In genomic region chr12:54759751-54760150, GRCh38 we compare ENCODE assay signal across 9 cellular contexts.
A peak's percentile ranks its signal among the peaks of the same experiment; 100 is the strongest.
DNase-seq lines count a peak whose midpoint lies in the region; ATAC-seq and TF ChIP-seq lines count a peak whose summit lies in the region.
"Had no signal": no experiment of that assay in that cellular context is flagged by ENCODE, and none has a peak within 500 bp of the region (broad histone marks: within the 10 kb centered on the region; RNA-seq: fewer than 3 reads in every experiment).

No MANE protein-coding gene starts in this region.

- H3K27me3 Mint-ChIP-seq in activated T-helper 17 cell treated with anti-CD3 and anti-CD28 coated beads, Interleukin-2, amount 50 U/mL, for 72 hours, result no peaks in the 10 kb centered on the region

- no peaks in the 10 kb centered on the region for H3K4me1 Mint-ChIP-seq in activated T-helper 17 cell treated with anti-CD3 and anti-CD28 coated beads, Interleukin-2, amount 50 U/mL, for 72 hours

- no peaks in the 10 kb centered on the region for H4K20me1 ChIP-seq in osteoblast (ENCODE audit: insufficient read depth, low read length)

- TF ChIP-seq POLR2A in NB4 (IDR thresholded peaks at IDR 0.05; ENCODE audit: extremely low read depth, insufficient read length), result no peak

- H3K79me2 ChIP-seq in osteoblast (ENCODE audit: insufficient read depth, low read length), result no peaks in the 10 kb centered on the region

- no peaks in the 10 kb centered on the region for H3K9me3 ChIP-seq in osteoblast (ENCODE audit: low read depth, low read length)
- H3K9me3 ChIP-seq: adrenal gland had no signal

- H3K4me1 ChIP-seq in osteoblast (ENCODE audit: insufficient read depth, low read length), result no peaks in the 10 kb centered on the region
- H3K4me1 ChIP-seq: adrenal gland had no signal

- no peak overlapping the region for H2AFZ ChIP-seq in osteoblast (ENCODE audit: low read length)

- H3K27ac ChIP-seq in osteoblast (ENCODE audit: low read depth, low read length), result no peak overlapping the region
- H3K27ac ChIP-seq: adrenal gland had no signal

- peaks cover 3% of the 10 kb centered on the region for H3K9me3 Mint-ChIP-seq in activated T-helper 17 cell treated with anti-CD3 and anti-CD28 coated beads, Interleukin-2, amount 50 U/mL, for 72 hours

- POLR2A ChIA-PET in GM10248 (lab: Yijun Ruan, JAX), result no interaction called here

- H3K27me3 ChIP-seq in osteoblast (ENCODE audit: insufficient read depth, low read length), result no peaks in the 10 kb centered on the region

- TF ChIP-seq CTCF in GM10248 (IDR thresholded peaks at IDR 0.05; ENCODE audit: control extremely low read depth, extremely low read depth, low read depth, missing control alignments), result peak; percentile 39
- peak; percentile 73 for TF ChIP-seq CTCF in NB4 (IDR thresholded peaks at IDR 0.05; ENCODE audit: low read depth, low read length)
- peak; percentile 46 for TF ChIP-seq CTCF in osteoblast (IDR thresholded peaks at IDR 0.05; ENCODE audit: extremely low read depth, low read depth, low read length)
- TF ChIP-seq CTCF in omental fat pad (IDR thresholded peaks at IDR 0.05), result no peak

- ATAC-seq in HG03571 (IDR thresholded peaks at IDR 0.05; ENCODE audit: unreplicated experiment), result no peak
- no peak for ATAC-seq in omental fat pad (ENCODE audit: low FRiP score)
- ATAC-seq in activated T-helper 17 cell treated with anti-CD3 and anti-CD28 coated beads, Interleukin-2, amount 50 U/mL, for 72 hours (replicated peaks), result no peak

- H3K27ac Mint-ChIP-seq in activated T-helper 17 cell treated with anti-CD3 and anti-CD28 coated beads, Interleukin-2, amount 50 U/mL, for 72 hours, result no peak overlapping the region

- H3K36me3 Mint-ChIP-seq in activated T-helper 17 cell treated with anti-CD3 and anti-CD28 coated beads, Interleukin-2, amount 50 U/mL, for 72 hours (ENCODE audit: low read depth), result no peaks in the 10 kb centered on the region

- H3K4me3 Mint-ChIP-seq in activated T-helper 17 cell treated with anti-CD3 and anti-CD28 coated beads, Interleukin-2, amount 50 U/mL, for 72 hours, result no peak overlapping the region

- DNase-seq in A172 (ENCODE audit: low spot score), result peak; percentile 11
- DNase-seq in GM10248 (ENCODE audit: extremely low spot score), result peak; percentile 16
- DNase-seq in NB4 (ENCODE audit: low read depth), result peak; percentile 71
- peak; percentile 12 for DNase-seq in amniotic epithelial cell (ENCODE audit: low read depth)
- DNase-seq in osteoblast (ENCODE audit: insufficient read length, low spot score, missing footprints), result peak; percentile 52
- DNase-seq in omental fat pad (ENCODE audit: low spot score), result no peak

- H3K4me3 ChIP-seq in NB4 (ENCODE audit: low read depth, low read length), result no peak overlapping the region
- no peak overlapping the region for H3K4me3 ChIP-seq in osteoblast (ENCODE audit: insufficient read depth, low read length)
- H3K4me3 ChIP-seq: adrenal gland had no signal

- CTCF ChIA-PET in GM10248 (lab: Yijun Ruan, JAX), result interaction anchor here (0.8 to 4.1 kb wide), 6 partner anchors 9 to 312 kb away, joined by 3 to 28 read pairs (median 6); no protein-coding TSS in a partner anchor

- H3K4me2 ChIP-seq in osteoblast (ENCODE audit: insufficient read depth, low read length), result no peak overlapping the region

- H3K36me3 ChIP-seq in osteoblast (ENCODE audit: insufficient read depth, low read length), result no peaks in the 10 kb centered on the region
- H3K36me3 ChIP-seq: adrenal gland had no signal

Comparison
In these comparisons a context has a peak if more than half of its experiments do, and no peak if none do; other contexts are left out.
1. CTCF ChIP-seq: peak in GM10248 (single experiment), NB4 (single experiment) and osteoblast (single experiment); none in omental fat pad (0 of 3).